ENCODE assay signal across 25 cellular contexts in genomic region chr6:98601697-98602096, GRCh38.
"Had no signal": no experiment of that assay in that cellular context is flagged by ENCODE, and none has a peak within 500 bp of the region (broad histone marks: within the 10 kb centered on the region; RNA-seq: fewer than 3 reads in every experiment).

No MANE protein-coding gene starts in this region.

- H3K4me3 Mint-ChIP-seq: activated CD4-positive, alpha-beta memory T cell treated with anti-CD3 and anti-CD28 coated beads for 36 hours; activated CD4-positive, alpha-beta T cell treated with anti-CD3 and anti-CD28 coated beads, Interleukin-2, amount 10 ng/mL, durations not matched to agents 7 days and 5 days; activated naive CD8-positive, alpha-beta T cell treated with anti-CD3 and anti-CD28 coated beads, Interleukin-2, amount 50 U/mL, for 24 hours; activated T-cell treated with anti-CD3 and anti-CD28 coated beads, Interleukin-2, amount 50 U/mL, for 4 hours; T-cell had no signal

- H3K36me3 Mint-ChIP-seq: activated CD4-positive, alpha-beta memory T cell treated with anti-CD3 and anti-CD28 coated beads for 36 hours; activated naive CD4-positive, alpha-beta T cell treated with anti-CD3 and anti-CD28 coated beads, Interleukin-2, amount 50 U/mL, for 72 hours; T-cell had no signal

- H3K4me3 ChIP-seq: ascending aorta, body of pancreas, PC-9 had no signal

- H3K27ac ChIP-seq: ascending aorta, body of pancreas, KMS-11, PC-9 had no signal

- H3K4me2 ChIP-seq: KMS-11, PC-9 had no signal

- H3K36me3 ChIP-seq: ascending aorta had no signal

- H2AFZ ChIP-seq: PC-9 had no signal

- DNase-seq: activated CD4-positive, alpha-beta memory T cell treated with anti-CD3 and anti-CD28 coated beads for 36 hours; activated CD4-positive, alpha-beta T cell treated with anti-CD3 and anti-CD28 coated beads, Interleukin-2, amount 10 ng/mL, durations not matched to agents 7 days and 5 days; activated CD4-positive, CD25-positive, alpha-beta regulatory T cell; activated CD8-positive, alpha-beta memory T cell treated with anti-CD3 and anti-CD28 coated beads for 24 hours; activated effector memory CD4-positive, alpha-beta T cell treated with anti-CD3 and anti-CD28 coated beads, Interleukin-2, amount 50 U/mL, for 16 hours; activated naive CD4-positive, alpha-beta T cell treated with Interleukin-2 at 50 U/mL for 16 hours; activated naive CD8-positive, alpha-beta T cell treated with anti-CD3 and anti-CD28 coated beads, Interleukin-2, amount 50 U/mL, for 24 hours; activated T-cell treated with anti-CD3 and anti-CD28 coated beads, Interleukin-2, amount 50 U/mL, for 4 hours; amniotic stem cell; body of pancreas; central memory CD4-positive, alpha-beta T cell; NCI-H1092; NCI-H1694; NCI-H2029; NCI-H2107; NCI-H510A treated with DMSO at 0.1 percent for 48 hours; NCI-H69; PC-9; SIG-M5; T-cell; T-helper 2 cell; T1000 had no signal

- H3K9me3 Mint-ChIP-seq: activated CD4-positive, alpha-beta T cell treated with anti-CD3 and anti-CD28 coated beads, Interleukin-2, amount 10 ng/mL, durations not matched to agents 7 days and 5 days; activated naive CD8-positive, alpha-beta T cell treated with anti-CD3 and anti-CD28 coated beads, Interleukin-2, amount 50 U/mL, for 24 hours; activated T-cell treated with anti-CD3 and anti-CD28 coated beads, Interleukin-2, amount 50 U/mL, for 4 hours had no signal

- ATAC-seq: activated naive CD4-positive, alpha-beta T cell treated with anti-CD3 and anti-CD28 coated beads, Interleukin-2, amount 50 U/mL, for 72 hours; activated naive CD8-positive, alpha-beta T cell treated with anti-CD3 and anti-CD28 coated beads, Interleukin-2, amount 50 U/mL, for 24 hours; activated T-cell treated with anti-CD3 and anti-CD28 coated beads, Interleukin-2, amount 50 U/mL, for 4 hours; body of pancreas; T-cell had no signal

- H3K4me1 ChIP-seq: ascending aorta, body of pancreas had no signal

- H3K27me3 ChIP-seq: ascending aorta, body of pancreas had no signal

- H3K4me1 Mint-ChIP-seq: activated CD4-positive, alpha-beta T cell treated with anti-CD3 and anti-CD28 coated beads, Interleukin-2, amount 10 ng/mL, durations not matched to agents 7 days and 5 days; activated naive CD8-positive, alpha-beta T cell treated with anti-CD3 and anti-CD28 coated beads, Interleukin-2, amount 50 U/mL, for 24 hours; T-cell had no signal

- H3K27ac Mint-ChIP-seq: activated CD4-positive, alpha-beta memory T cell treated with anti-CD3 and anti-CD28 coated beads for 36 hours; activated CD4-positive, alpha-beta T cell treated with anti-CD3 and anti-CD28 coated beads, Interleukin-2, amount 10 ng/mL, durations not matched to agents 7 days and 5 days; activated naive CD4-positive, alpha-beta T cell treated with anti-CD3 and anti-CD28 coated beads, Interleukin-2, amount 50 U/mL, for 72 hours; activated naive CD8-positive, alpha-beta T cell treated with anti-CD3 and anti-CD28 coated beads, Interleukin-2, amount 50 U/mL, for 24 hours; T-cell had no signal

- H3K27me3 Mint-ChIP-seq: activated CD4-positive, alpha-beta memory T cell treated with anti-CD3 and anti-CD28 coated beads for 36 hours; activated CD4-positive, alpha-beta T cell treated with anti-CD3 and anti-CD28 coated beads, Interleukin-2, amount 10 ng/mL, durations not matched to agents 7 days and 5 days; activated naive CD8-positive, alpha-beta T cell treated with anti-CD3 and anti-CD28 coated beads, Interleukin-2, amount 50 U/mL, for 24 hours had no signal

- H3K9me3 ChIP-seq: ascending aorta, body of pancreas had no signal
